In genomic region chr21:27423906-27424595, GRCh38 we compare ENCODE assay signal across 14 cellular contexts.
DNase-seq lines count a peak whose midpoint lies in the region; TF ChIP-seq lines count a peak whose summit lies in the region.
"Had no signal": no experiment of that assay in that cellular context is flagged by ENCODE, and none has a peak within 500 bp of the region (broad histone marks: within the 10 kb centered on the region; RNA-seq: fewer than 3 reads in every experiment).

No MANE protein-coding gene starts in this region.

- no peaks in the 10 kb centered on the region for H3K79me2 ChIP-seq in OCI-LY7 (ENCODE audit: insufficient read depth, low read depth, low read length)

- H2AFZ ChIP-seq in OCI-LY7 (ENCODE audit: low read length) = no peak overlapping the region

- H3K27me3 ChIP-seq in SJSA1 (replicated peaks) = no peaks in the 10 kb centered on the region
- H3K27me3 ChIP-seq: ovary, thyroid gland had no signal

- H4K20me1 ChIP-seq in OCI-LY7 (ENCODE audit: insufficient read depth, low read length) = no peaks in the 10 kb centered on the region

- no peaks in the 10 kb centered on the region for H3K4me1 Mint-ChIP-seq in nephron progenitor cell

- CTCF ChIA-PET in OCI-LY7 (lab: Charles Lee; ENCODE audit: unreplicated experiment) = no interaction called here

- H3K9me3 Mint-ChIP-seq in nephron progenitor cell = no peaks in the 10 kb centered on the region

- POLR2A ChIA-PET in OCI-LY7 (lab: Charles Lee) = no interaction called here

- H3K36me3 Mint-ChIP-seq in nephron progenitor cell (ENCODE audit: low read depth) = no peaks in the 10 kb centered on the region

- H3K27ac Mint-ChIP-seq in nephron progenitor cell = peak overlapping the region; percentile 54

- H3K9me3 ChIP-seq in SJSA1 (replicated peaks) (no peaks in the 10 kb centered on the region), OCI-LY7 (ENCODE audit: low read length) (0 out of 2 replicates have a peak, but pooled peaks cover 14% of the 10 kb centered on the region)
- H3K9me3 ChIP-seq: ovary, thyroid gland had no signal

- TF ChIP-seq CTCF in foreskin fibroblast (IDR thresholded peaks at IDR 0.05; ENCODE audit: low read depth, low read length) (no peak), nephron progenitor cell (IDR thresholded peaks at IDR 0.05) (no peak), OCI-LY7 (conservative IDR thresholded peaks at IDR 0.05; ENCODE audit: low read length) (no peak)

- peaks cover 34% of the 10 kb centered on the region for H3K4me1 ChIP-seq in SJSA1 (replicated peaks)
- no peaks in the 10 kb centered on the region for H3K4me1 ChIP-seq in OCI-LY7 (ENCODE audit: insufficient read depth, low read length, poor library complexity, severe bottlenecking)

- H3K36me3 ChIP-seq in SJSA1 = no peaks in the 10 kb centered on the region
- no peaks in the 10 kb centered on the region for H3K36me3 ChIP-seq in OCI-LY7 (ENCODE audit: insufficient read depth, low read length)
- H3K36me3 ChIP-seq: ovary, thyroid gland had no signal

- peaks cover 4% of the 10 kb centered on the region for H3K27me3 Mint-ChIP-seq in nephron progenitor cell (ENCODE audit: low read depth, poor library complexity)

- H3K4me2 ChIP-seq in OCI-LY7 (ENCODE audit: low read length) = no peak overlapping the region

- no peak overlapping the region for H3K4me3 Mint-ChIP-seq in nephron progenitor cell

- intact Hi-C loops in OCI-LY7 (cut with micrococcal nuclease; ENCODE audit: unreplicated experiment) = no loop called here

- peak overlapping the region; percentile 73 for H3K27ac ChIP-seq in SJSA1
- no peak overlapping the region for H3K27ac ChIP-seq in OCI-LY7 (ENCODE audit: low read depth, low read length, poor library complexity, severe bottlenecking)
- H3K27ac ChIP-seq: C4-2B, ovary had no signal

- BruUV-seq in OCI-LY7 (replicated peaks; lab: Mats Ljungman, UMichigan) = no TSS peak

- DNase-seq in EH (ENCODE audit: low read depth) (peak; percentile 78), SJSA1 (ENCODE audit: low read depth in 1 of 2, low spot score in 2 of 2) (no peak), foreskin fibroblast (peak; percentile 25 to 50), nephron progenitor cell (no peak), NK-92 (lab: John Stamatoyannopoulos, UW; ENCODE audit: unreplicated experiment) (no peak), OCI-LY7 (ENCODE audit: low spot score) (no peak), T-helper 9 cell (no peak)
- DNase-seq in activated CD4-positive, alpha-beta T cell treated with anti-CD3 and anti-CD28 coated beads, Interleukin-2, amount 50 U/mL, for 1 hour = no peak
- DNase-seq: activated T-cell treated with anti-CD3 and anti-CD28 coated beads, Interleukin-2, amount 50 U/mL, for 1 hour; NCI-H1092 treated with DMSO at 0.1 percent for 48 hours; NK-92 treated with Interleukin-12 subunit alpha and Interleukin-12 subunit beta, amount 100 ng/mL, for 24 hours; ovary; thyroid gland had no signal

- H3K4me3 ChIP-seq in SJSA1 (no peak overlapping the region), foreskin fibroblast (ENCODE audit: low read depth in 1 of 2, low read length in 2 of 2) (no peak overlapping the region), OCI-LY7 (ENCODE audit: low read depth, low read length, poor library complexity, severe bottlenecking) (no peak overlapping the region)
- H3K4me3 ChIP-seq: ovary, thyroid gland had no signal

- H3K9me2 ChIP-seq in OCI-LY7 (ENCODE audit: insufficient read depth, low read length) = no peaks in the 10 kb centered on the region

Comparison
In these comparisons a context has a peak if more than half of its experiments do, and no peak if none do; other contexts are left out.
1. DNase-seq: peak in EH (single experiment) and foreskin fibroblast (2 of 2); none in SJSA1 (0 of 2), nephron progenitor cell (single experiment), NK-92 (single experiment), OCI-LY7 (single experiment), activated CD4-positive, alpha-beta T cell treated with anti-CD3 and anti-CD28 coated beads, Interleukin-2, amount 50 U/mL, for 1 hour (single experiment) and T-helper 9 cell (single experiment).